In genomic region chr16:52552643-52553042, GRCh38 we compare ENCODE assay signal across 15 cellular contexts. TPM values are rescaled to one million over a fixed set of nuclear protein-coding genes. Genes with fewer than 3 reads are reported as not detected.
DNase-seq lines count a peak whose midpoint lies in the region; ATAC-seq lines count a peak whose summit lies in the region.
"Had no signal": no experiment of that assay in that cellular context is flagged by ENCODE, and none has a peak within 500 bp of the region (broad histone marks: within the 10 kb centered on the region; RNA-seq: fewer than 3 reads in every experiment).

No MANE protein-coding gene starts in this region.

- ATAC-seq in HG03159 (IDR thresholded peaks at IDR 0.05; ENCODE audit: unreplicated experiment), result no peak
- ATAC-seq in left cardiac atrium, result no peak
- no peak for ATAC-seq in HG03280 (IDR thresholded peaks at IDR 0.05; ENCODE audit: unreplicated experiment)
- ATAC-seq in HG03378 (IDR thresholded peaks at IDR 0.05; ENCODE audit: unreplicated experiment), result no peak
- ATAC-seq: activated T-cell treated with anti-CD3 and anti-CD28 coated beads, Interleukin-2, amount 50 U/mL, for 72 hours had no signal

- DNase-seq in COLO668 (lab: John Stamatoyannopoulos, UW; ENCODE audit: unreplicated experiment) (peak; percentile 58), NCI-H1105 treated with DMSO at 0.1 percent for 48 hours (lab: John Stamatoyannopoulos, UW) (peak; percentile 99), NCI-H748 (lab: John Stamatoyannopoulos, UW; ENCODE audit: unreplicated experiment) (peak; percentile 94), kidney glomerular epithelial cell (lab: John Stamatoyannopoulos, UW) (peak; percentile 31), left cardiac atrium (no peak)
- DNase-seq: activated CD4-positive, alpha-beta T cell treated with anti-CD3 and anti-CD28 coated beads for 48 hours; activated T-cell treated with anti-CD3 and anti-CD28 coated beads, Interleukin-2, amount 50 U/mL, for 72 hours; anterior cingulate cortex; Calu3; testis had no signal

- intact Hi-C loops in left cardiac atrium (cut with DNase I), result no loop called here

RNA-seq across cellular contexts. Expression of gene TOX3, which starts 5.7 kb away (rescaled TPM):
- total RNA-seq in left cardiac atrium, result not detected
- total RNA-seq: activated T-cell treated with anti-CD3 and anti-CD28 coated beads, Interleukin-2, amount 50 U/mL, for 72 hours; RPMI7951; T-helper 2 cell treated with Interferon-gamma antibody and Interleukin-4, amounts not matched to agents 100 ng/mL and 5 ng/mL, for 36 hours had no signal
